In genomic region chr20:63484236-63484635, GRCh38 we compare ENCODE assay signal across 20 cellular contexts. TPM values are rescaled to one million over a fixed set of nuclear protein-coding genes. Genes with fewer than 3 reads are reported as not detected.
"Had no signal": no experiment of that assay in that cellular context is flagged by ENCODE, and none has a peak within 500 bp of the region (broad histone marks: within the 10 kb centered on the region; RNA-seq: fewer than 3 reads in every experiment).

No MANE protein-coding gene starts in this region.

- H3K4me1 Mint-ChIP-seq: memory B cell had no signal

- H3K27ac Mint-ChIP-seq: memory B cell; natural killer cell treated with Interleukin-12 subunit alpha and Interleukin-12 subunit beta and Interleukin-15 and Interleukin-18, amount 100 ng/mL, for 72 hours; stimulated activated effector memory CD8-positive, alpha-beta T cell treated with anti-CD3 and anti-CD28 coated beads, Interleukin-12 subunit alpha, Interleukin-12 subunit beta, amount 100 ng/mL, for 72 hours; type B pancreatic cell had no signal

- H3K9me3 ChIP-seq: heart left ventricle, lower lobe of right lung, suprapubic skin, thyroid gland had no signal

- H3K4me3 Mint-ChIP-seq: memory B cell; natural killer cell treated with Interleukin-12 subunit alpha and Interleukin-12 subunit beta and Interleukin-15 and Interleukin-18, amount 100 ng/mL, for 72 hours; stimulated activated effector memory CD8-positive, alpha-beta T cell treated with anti-CD3 and anti-CD28 coated beads, Interleukin-12 subunit alpha, Interleukin-12 subunit beta, amount 100 ng/mL, for 72 hours; type B pancreatic cell had no signal

- ATAC-seq: natural killer cell treated with Interleukin-12 subunit alpha and Interleukin-12 subunit beta and Interleukin-15 and Interleukin-18, amount 100 ng/mL, for 72 hours; stimulated activated effector memory CD8-positive, alpha-beta T cell treated with anti-CD3 and anti-CD28 coated beads, Interleukin-12 subunit alpha, Interleukin-12 subunit beta, amount 100 ng/mL, for 72 hours; stimulated activated naive CD8-positive, alpha-beta T cell treated with anti-CD3 and anti-CD28 coated beads, Interleukin-15, Interleukin-2, amounts not matched to agents 100 U/mL and 50 U/mL, for 24 hours had no signal

- H3K36me3 ChIP-seq: lower lobe of right lung, suprapubic skin, thyroid gland had no signal

- H3K4me3 ChIP-seq: dorsolateral prefrontal cortex, heart left ventricle, lower lobe of right lung, suprapubic skin, thyroid gland had no signal

- H3K9me3 Mint-ChIP-seq: memory B cell; natural killer cell treated with Interleukin-12 subunit alpha and Interleukin-12 subunit beta and Interleukin-15 and Interleukin-18, amount 100 ng/mL, for 72 hours; stimulated activated effector memory CD8-positive, alpha-beta T cell treated with anti-CD3 and anti-CD28 coated beads, Interleukin-12 subunit alpha, Interleukin-12 subunit beta, amount 100 ng/mL, for 72 hours; type B pancreatic cell had no signal

- H3K4me1 ChIP-seq: lower lobe of right lung, thyroid gland had no signal

- H3K27ac ChIP-seq: dorsolateral prefrontal cortex, lower lobe of right lung, suprapubic skin, thyroid gland had no signal

- H3K36me3 Mint-ChIP-seq: natural killer cell treated with Interleukin-12 subunit alpha and Interleukin-12 subunit beta and Interleukin-15 and Interleukin-18, amount 100 ng/mL, for 72 hours; stimulated activated effector memory CD8-positive, alpha-beta T cell treated with anti-CD3 and anti-CD28 coated beads, Interleukin-12 subunit alpha, Interleukin-12 subunit beta, amount 100 ng/mL, for 72 hours; type B pancreatic cell had no signal

- DNase-seq: cortex of kidney; dorsolateral prefrontal cortex; effector CD8-positive, alpha-beta T cell; foreskin melanocyte; heart left ventricle; hippocampal formation; lower lobe of right lung; midbrain; small intestine; stimulated activated CD4-positive, alpha-beta T cell treated with anti-CD3 and anti-CD28 coated beads, Interleukin-12 subunit alpha, Interleukin-12 subunit beta, amount 100 ng/mL, for 4 hours; stimulated activated naive CD8-positive, alpha-beta T cell treated with anti-CD3 and anti-CD28 coated beads, Interleukin-15, Interleukin-2, amounts not matched to agents 100 U/mL and 50 U/mL, for 24 hours; thyroid gland had no signal

RNA-seq across cellular contexts. Expression of gene KCNQ2, which starts 11.8 kb away (rescaled TPM):
- total RNA-seq: left lobe of liver; lower lobe of right lung; natural killer cell treated with Interleukin-12 subunit alpha and Interleukin-12 subunit beta and Interleukin-15 and Interleukin-18, amount 100 ng/mL, for 72 hours; omental fat pad; pulmonary artery endothelial cell had no signal
- polyA plus RNA-seq: heart left ventricle had no signal
